Comparison of ENCODE assay signal across 19 cellular contexts in the genomic region with DNA sequence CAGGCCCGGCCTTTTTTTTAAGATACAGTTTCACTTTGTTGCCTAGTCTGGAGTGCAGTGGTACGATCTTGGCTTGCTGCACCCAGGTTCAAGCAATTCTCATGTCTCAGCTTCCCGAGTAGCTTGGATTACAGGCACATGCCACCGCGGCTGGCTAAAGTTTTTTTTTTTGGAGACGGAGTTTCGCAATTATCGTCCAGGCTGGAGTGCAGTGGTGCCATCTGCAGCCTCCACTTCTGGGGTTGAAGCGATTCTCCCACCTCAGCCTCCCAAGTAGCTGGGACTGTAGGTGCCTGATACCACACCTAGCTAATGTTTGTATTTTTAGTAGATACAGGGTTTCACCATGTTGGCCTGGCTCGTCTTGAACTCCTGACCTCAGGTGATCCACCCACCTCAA. TPM values are rescaled to one million over a fixed set of nuclear protein-coding genes. Genes with fewer than 3 reads are reported as not detected.
DNase-seq lines count a peak whose midpoint lies in the region; ATAC-seq, FAIRE-seq and TF ChIP-seq lines count a peak whose summit lies in the region.
"Had no signal": no experiment of that assay in that cellular context is flagged by ENCODE, and none has a peak within 500 bp of the region (broad histone marks: within the 10 kb centered on the region; RNA-seq: fewer than 3 reads in every experiment).

No MANE protein-coding gene starts in this region.

- H3K4me1 ChIP-seq in OCI-LY7 (ENCODE audit: insufficient read depth, low read length, poor library complexity, severe bottlenecking) (peaks cover 49% of the 10 kb centered on the region), astrocyte (ENCODE audit: insufficient read depth, low read length) (peaks cover 4% of the 10 kb centered on the region)

- H3K4me1 Mint-ChIP-seq in astrocyte (ENCODE audit: low read depth, unreplicated experiment): peaks cover 6% of the 10 kb centered on the region

- H3K9me3 ChIP-seq in OCI-LY7 (ENCODE audit: low read length) (no peaks in the 10 kb centered on the region), astrocyte (ENCODE audit: insufficient read depth, low read depth, low read length) (no peaks in the 10 kb centered on the region)
- H3K9me3 ChIP-seq: BLaER1 treated with 17β-estradiol and CSF1 and Interleukin-3, amounts not matched to agents 10 nM and 100 nM had no signal

- no peaks in the 10 kb centered on the region for H3K27me3 ChIP-seq in astrocyte (ENCODE audit: insufficient read depth, low read length)
- H3K27me3 ChIP-seq: BLaER1 treated with 17β-estradiol and CSF1 and Interleukin-3, amounts not matched to agents 10 nM and 100 nM had no signal

- H3K36me3 Mint-ChIP-seq in astrocyte (ENCODE audit: low read depth, unreplicated experiment): peaks cover 2% of the 10 kb centered on the region
- H3K36me3 Mint-ChIP-seq: CD8-positive, alpha-beta T cell had no signal

- no peak for TF ChIP-seq EP300 in Ishikawa (IDR thresholded peaks at IDR 0.05; ENCODE audit: borderline replicate concordance)

- H4K20me1 ChIP-seq in OCI-LY7 (ENCODE audit: insufficient read depth, low read length): no peaks in the 10 kb centered on the region
- no peaks in the 10 kb centered on the region for H4K20me1 ChIP-seq in astrocyte (ENCODE audit: insufficient read depth, low read length)
- H4K20me1 ChIP-seq: BLaER1 treated with 17β-estradiol and CSF1 and Interleukin-3, amounts not matched to agents 10 nM and 100 nM had no signal

- no TSS peak for BruUV-seq in OCI-LY7 (replicated peaks; lab: Mats Ljungman, UMichigan)

- DNase-seq in NCI-H2171 treated with DMSO at 0.1 percent for 48 hours (lab: John Stamatoyannopoulos, UW) (peak; percentile 59), NCI-H2171 (lab: John Stamatoyannopoulos, UW) (no peak), OCI-LY7 (ENCODE audit: low spot score) (no peak), astrocyte (ENCODE audit: low read depth) (no peak), GM10248 (ENCODE audit: extremely low spot score) (no peak)
- DNase-seq in effector CD8-positive, alpha-beta T cell (lab: John Stamatoyannopoulos, UW): no peak
- DNase-seq: 8988T; Calu3; CD8-positive, alpha-beta T cell; DMS79 treated with DMSO at 0.1 percent for 48 hours; GF-D8; H9 had no signal

- CTCF ChIA-PET in OCI-LY7 (lab: Charles Lee; ENCODE audit: unreplicated experiment): interaction anchor here (1.5 kb wide), 1 partner anchor 31 kb away, joined by 6 read pairs; a partner anchor contains a TSS
- CTCF ChIA-PET in GM10248 (lab: Yijun Ruan, JAX): interaction anchor here (0.6 to 6.4 kb wide), 7 partner anchors 8 to 449 kb away, joined by 3 to 107 read pairs (median 6); a partner anchor contains a TSS

- no peak for TF ChIP-seq RAD21 in Ishikawa (IDR thresholded peaks at IDR 0.05; ENCODE audit: low read depth)

- POLR2A ChIA-PET in OCI-LY7 (lab: Charles Lee): interaction anchor here (1.4 kb wide), 1 partner anchor 31 kb away, joined by 3 read pairs; a partner anchor contains a TSS
- POLR2A ChIA-PET in GM10248 (lab: Yijun Ruan, JAX): no interaction called here

- no peak overlapping the region for H3K4me3 Mint-ChIP-seq in astrocyte (ENCODE audit: unreplicated experiment)
- H3K4me3 Mint-ChIP-seq: B cell; CD8-positive, alpha-beta T cell; H9 had no signal

- no peaks in the 10 kb centered on the region for H3K27me3 Mint-ChIP-seq in astrocyte (ENCODE audit: low read depth, unreplicated experiment)
- H3K27me3 Mint-ChIP-seq: B cell had no signal

- H3K9me3 Mint-ChIP-seq in astrocyte (ENCODE audit: unreplicated experiment): no peaks in the 10 kb centered on the region
- H3K9me3 Mint-ChIP-seq: CD8-positive, alpha-beta T cell; H9 had no signal

- no peaks in the 10 kb centered on the region for H3K79me2 ChIP-seq in OCI-LY7 (ENCODE audit: insufficient read depth, low read depth, low read length)
- H3K79me2 ChIP-seq in astrocyte (ENCODE audit: insufficient read depth, low read length): no peaks in the 10 kb centered on the region

- H3K27ac ChIP-seq in OCI-LY7 (ENCODE audit: low read depth, low read length, poor library complexity, severe bottlenecking) (peak overlapping the region; percentile 90), astrocyte (ENCODE audit: low read depth, low read length) (no peak overlapping the region)
- H3K27ac ChIP-seq: BLaER1 treated with 17β-estradiol and CSF1 and Interleukin-3, amounts not matched to agents 10 nM and 100 nM had no signal

- intact Hi-C loops in OCI-LY7 (cut with micrococcal nuclease; ENCODE audit: unreplicated experiment): no loop called here

- no peaks in the 10 kb centered on the region for H3K9me2 ChIP-seq in OCI-LY7 (ENCODE audit: insufficient read depth, low read length)

- TF ChIP-seq CTCF in OCI-LY7 (conservative IDR thresholded peaks at IDR 0.05; ENCODE audit: low read length): no peak
- TF ChIP-seq CTCF in astrocyte (IDR thresholded peaks at IDR 0.05; ENCODE audit: insufficient read depth, low read depth, low read length): no peak
- no peak for TF ChIP-seq CTCF in GM10248 (IDR thresholded peaks at IDR 0.05; ENCODE audit: control extremely low read depth, extremely low read depth, low read depth, missing control alignments)

- ATAC-seq in HG03280 (IDR thresholded peaks at IDR 0.05; ENCODE audit: unreplicated experiment): no peak
- ATAC-seq: CD8-positive, alpha-beta T cell; GM12878 had no signal

- H2AFZ ChIP-seq in OCI-LY7 (ENCODE audit: low read length) (no peak overlapping the region), astrocyte (ENCODE audit: low read depth, low read length) (no peak overlapping the region)

- H3K27ac Mint-ChIP-seq in astrocyte (ENCODE audit: unreplicated experiment): peak overlapping the region; percentile 34
- H3K27ac Mint-ChIP-seq: CD8-positive, alpha-beta T cell had no signal

- H3K9ac ChIP-seq in astrocyte (ENCODE audit: low read length): no peak overlapping the region
- H3K9ac ChIP-seq: BLaER1 treated with 17β-estradiol and CSF1 and Interleukin-3, amounts not matched to agents 10 nM and 100 nM had no signal

- H3K4me2 ChIP-seq in OCI-LY7 (ENCODE audit: low read length) (no peak overlapping the region), astrocyte (ENCODE audit: low read length) (no peak overlapping the region)

- H3K4me3 ChIP-seq in OCI-LY7 (ENCODE audit: low read depth, low read length, poor library complexity, severe bottlenecking) (no peak overlapping the region), astrocyte (ENCODE audit: insufficient read depth, low read depth, low read length) (no peak overlapping the region)
- H3K4me3 ChIP-seq: BLaER1 treated with 17β-estradiol and CSF1 and Interleukin-3, amounts not matched to agents 10 nM and 100 nM; GM12878 had no signal

- no peak for FAIRE-seq in astrocyte (lab: Jason Lieb, UNC)
- FAIRE-seq: GM12878, H1 had no signal

- H3K36me3 ChIP-seq in OCI-LY7 (ENCODE audit: insufficient read depth, low read length) (no peaks in the 10 kb centered on the region), astrocyte (ENCODE audit: insufficient read depth, low read length) (no peaks in the 10 kb centered on the region)

TF ChIP-seq in Ishikawa, 13 proteins besides CTCF, POLR2A, EP300 and RAD21:
- TF ChIP-seq NFIC (IDR thresholded peaks at IDR 0.05) (no peak), CEBPB (IDR thresholded peaks at IDR 0.05) (peak; percentile 69)

RNA-seq across cellular contexts. Expression of a gene that starts 4.9 kb away (rescaled TPM):
- 35.1 and 41.2 TPM in 2 replicates for total RNA-seq in OCI-LY7 (2014; rRNA removed; shearing (Covaris generic))
- total RNA-seq in OCI-LY7 (2022) (107 and 108 TPM in 2 replicates), astrocyte (62.6 and 62.7 TPM in 2 replicates)

RNA-seq across cellular contexts. Expression of a gene that starts 18.3 kb away (rescaled TPM):
- 4.2 and 5.2 TPM in 2 replicates for total RNA-seq in OCI-LY7 (2014; rRNA removed; shearing (Covaris generic))
- total RNA-seq in OCI-LY7 (2022) (4.9 and 7.5 TPM in 2 replicates), astrocyte (0.23 and 0.58 TPM in 2 replicates)
- total RNA-seq: A673; Calu3; CD8-positive, alpha-beta T cell; H1; H9 had no signal

RNA-seq across cellular contexts. Expression of a gene that starts 30.5 kb away (rescaled TPM):
- total RNA-seq in OCI-LY7 (2014; rRNA removed; shearing (Covaris generic)): 20.8 and 22.5 TPM in 2 replicates
- total RNA-seq in OCI-LY7 (2022): 13.2 and 13.7 TPM in 2 replicates
- total RNA-seq in astrocyte: 27.0 and 29.7 TPM in 2 replicates
